Comparison of ENCODE assay signal across 8 cellular contexts in genomic region chr16:81445143-81445922, GRCh38. TPM values are rescaled to one million over a fixed set of nuclear protein-coding genes. Genes with fewer than 3 reads are reported as not detected.
A peak's percentile ranks its signal among the peaks of the same experiment; 100 is the strongest.
DNase-seq lines count a peak whose midpoint lies in the region; ATAC-seq lines count a peak whose summit lies in the region.

No MANE protein-coding gene starts in this region.

- peaks cover 29% of the 10 kb centered on the region for H3K27me3 Mint-ChIP-seq in activated CD4-positive, alpha-beta T cell treated with anti-CD3 and anti-CD28 coated beads, Interleukin-2, amount 10 ng/mL, durations not matched to agents 24 days and 14 days

- no peaks in the 10 kb centered on the region for H3K9me3 ChIP-seq in endocrine pancreas (ENCODE audit: control insufficient read depth, low read length)
- H3K9me3 ChIP-seq in mucosa of rectum (ENCODE audit: control insufficient read depth in 2 of 2, low read length in 2 of 2), result no peaks in the 10 kb centered on the region

- H3K36me3 ChIP-seq in endocrine pancreas (ENCODE audit: control insufficient read depth, insufficient read depth, low read length) (no peaks in the 10 kb centered on the region), mucosa of rectum (ENCODE audit: control insufficient read depth in 2 of 2, insufficient read depth in 2 of 2, low read length in 2 of 2) (no peaks in the 10 kb centered on the region), urinary bladder (ENCODE audit: insufficient read depth) (no peaks in the 10 kb centered on the region)

- under 1% methylated on average over 61 of the region's 62 CpGs for WGBS in urinary bladder

- H3K4me3 ChIP-seq in endocrine pancreas (ENCODE audit: control insufficient read depth, insufficient read depth, low read length) (peak overlapping the region; percentile 79), mucosa of rectum (ENCODE audit: low read length in 2 of 2) (peak overlapping the region; percentile 87 to 91), urinary bladder (ENCODE audit: low read depth, low read length) (peak overlapping the region; percentile 93)

- DNase-seq in AG20443 (ENCODE audit: low spot score), result peak; percentile 74
- DNase-seq in HT1080 (ENCODE audit: low read depth), result peak; percentile 31
- peak; percentile 83 for DNase-seq in activated CD4-positive, alpha-beta T cell treated with anti-CD3 and anti-CD28 coated beads, Interleukin-2, amount 10 ng/mL, durations not matched to agents 24 days and 14 days

- peak overlapping the region; percentile 87 for H3K4me3 Mint-ChIP-seq in activated CD4-positive, alpha-beta T cell treated with anti-CD3 and anti-CD28 coated beads, Interleukin-2, amount 10 ng/mL, durations not matched to agents 24 days and 14 days

- peak overlapping the region; percentile 92 to 95 for H3K27ac ChIP-seq in mucosa of rectum (ENCODE audit: low read depth in 2 of 2, low read length in 2 of 2)
- peak overlapping the region; percentile 90 for H3K27ac ChIP-seq in urinary bladder (ENCODE audit: low read depth)

- peak; percentile 27 for ATAC-seq in GM18867 (IDR thresholded peaks at IDR 0.05; ENCODE audit: unreplicated experiment)
- no peak for ATAC-seq in GM18858 (IDR thresholded peaks at IDR 0.05; ENCODE audit: unreplicated experiment)

- H3K9ac ChIP-seq in endocrine pancreas (ENCODE audit: control insufficient read depth, insufficient read depth, low read length) (peak overlapping the region; percentile 84), mucosa of rectum (ENCODE audit: low read depth in 1 of 2, low read length in 2 of 2) (peak overlapping the region; percentile 85 to 99)

- no peaks in the 10 kb centered on the region for H3K4me1 ChIP-seq in endocrine pancreas (ENCODE audit: control insufficient read depth, insufficient read depth, low read length)
- H3K4me1 ChIP-seq in mucosa of rectum (ENCODE audit: control insufficient read depth in 2 of 2, insufficient read depth in 2 of 2, low read length in 2 of 2), result peaks cover 39% of the 10 kb centered on the region in 2 donors
- H3K4me1 ChIP-seq in urinary bladder (ENCODE audit: insufficient read depth), result no peaks in the 10 kb centered on the region

- no peaks in the 10 kb centered on the region for H3K9me3 Mint-ChIP-seq in activated CD4-positive, alpha-beta T cell treated with anti-CD3 and anti-CD28 coated beads, Interleukin-2, amount 10 ng/mL, durations not matched to agents 24 days and 14 days

- H3K27me3 ChIP-seq in endocrine pancreas (ENCODE audit: control insufficient read depth, insufficient read depth, low read length) (no peaks in the 10 kb centered on the region), mucosa of rectum (ENCODE audit: control insufficient read depth in 2 of 2, insufficient read depth in 2 of 2, low read length in 2 of 2) (no peaks in the 10 kb centered on the region)

- intact Hi-C loops in activated CD4-positive, alpha-beta T cell treated with anti-CD3 and anti-CD28 coated beads, Interleukin-2, amount 10 ng/mL, durations not matched to agents 24 days and 14 days (cut with micrococcal nuclease), result loop anchor here (5.0 kb wide), 1 partner anchor 172 kb away; no protein-coding TSS in a partner anchor

- peaks cover 47% of the 10 kb centered on the region for H3K4me1 Mint-ChIP-seq in activated CD4-positive, alpha-beta T cell treated with anti-CD3 and anti-CD28 coated beads, Interleukin-2, amount 10 ng/mL, durations not matched to agents 24 days and 14 days

- H3K27ac Mint-ChIP-seq in activated CD4-positive, alpha-beta T cell treated with anti-CD3 and anti-CD28 coated beads, Interleukin-2, amount 10 ng/mL, durations not matched to agents 24 days and 14 days, result peak overlapping the region; percentile 90

- H3K36me3 Mint-ChIP-seq in activated CD4-positive, alpha-beta T cell treated with anti-CD3 and anti-CD28 coated beads, Interleukin-2, amount 10 ng/mL, durations not matched to agents 24 days and 14 days (ENCODE audit: low read depth), result peaks cover 7% of the 10 kb centered on the region

RNA-seq across cellular contexts. Expression of gene CMIP, which starts 0.7 kb away (rescaled TPM):
- 4.7 and 9.5 TPM in 2 replicates for total RNA-seq in HT1080 (2014; rRNA removed; shearing (Covaris generic))
- 26.0 and 27.3 TPM in 2 replicates for polyA plus RNA-seq in HT1080 (2015; cell fraction: cytosol; rRNA removed)
- 21.8 TPM in 2 replicates for polyA plus RNA-seq in HT1080 (2015; cell fraction: nucleus; rRNA removed)
- total RNA-seq in activated CD4-positive, alpha-beta T cell treated with anti-CD3 and anti-CD28 coated beads, Interleukin-2, amount 10 ng/mL, durations not matched to agents 24 days and 14 days, result 40.0 and 42.9 TPM in 2 replicates
- total RNA-seq in urinary bladder, result 21.7 TPM
- polyA plus RNA-seq in urinary bladder, result 29.4 TPM

Comparison
In these comparisons a context has a peak if more than half of its experiments do, and no peak if none do; other contexts are left out.
1. DNase-seq: peak in every context shown above with its lines; median percentile 83 in activated CD4-positive, alpha-beta T cell treated with anti-CD3 and anti-CD28 coated beads, Interleukin-2, amount 10 ng/mL, durations not matched to agents 24 days and 14 days; 74 in AG20443; 31 in HT1080.